18 cellular contexts compared by ENCODE assay signal in genomic region chr20:33896509-33896908, GRCh38.
DNase-seq lines count a peak whose midpoint lies in the region; ATAC-seq and TF ChIP-seq lines count a peak whose summit lies in the region.
"Had no signal": no experiment of that assay in that cellular context is flagged by ENCODE, and none has a peak within 500 bp of the region (broad histone marks: within the 10 kb centered on the region; RNA-seq: fewer than 3 reads in every experiment).

No MANE protein-coding gene starts in this region.

- H3K27ac Mint-ChIP-seq in T-helper 17 cell: peak overlapping the region; percentile 14
- H3K27ac Mint-ChIP-seq: activated CD4-positive, alpha-beta T cell treated with anti-CD3 and anti-CD28 coated beads, Interleukin-2, amount 10 ng/mL, durations not matched to agents 7 days and 5 days; endodermal cell; natural killer cell treated with Interleukin-12 subunit alpha and Interleukin-12 subunit beta and Interleukin-15 and Interleukin-18, amount 100 ng/mL, for 72 hours had no signal

- no peaks in the 10 kb centered on the region for H3K36me3 ChIP-seq in thyroid gland

- no peaks in the 10 kb centered on the region for H3K9me3 ChIP-seq in right cardiac atrium (ENCODE audit: control insufficient read depth, low read length)
- no peaks in the 10 kb centered on the region for H3K9me3 ChIP-seq in T-helper 17 cell (ENCODE audit: control insufficient read depth, low read length, poor library complexity, severe bottlenecking)
- no peaks in the 10 kb centered on the region for H3K9me3 ChIP-seq in thyroid gland

- 64% methylated on average over 4 of the region's 4 CpGs for WGBS in right cardiac atrium
- 35 to 55% methylated on average over 4 of the region's 4 CpGs for WGBS in thyroid gland, 2 donors

- intact Hi-C loops in right cardiac atrium (cut with DNase I) (no loop called here), cardiac septum (cut with DNase I) (no loop called here), thyroid gland (cut with DNase I) (no loop called here), dorsolateral prefrontal cortex (cut with DNase I) (no loop called here)

- ATAC-seq in right cardiac atrium (no peak), T-helper 17 cell (no peak), HG02870 (IDR thresholded peaks at IDR 0.05; ENCODE audit: unreplicated experiment) (no peak)
- ATAC-seq: natural killer cell treated with Interleukin-12 subunit alpha and Interleukin-12 subunit beta and Interleukin-15 and Interleukin-18, amount 100 ng/mL, for 72 hours had no signal

- no peak for TF ChIP-seq CTCF in fibroblast of the aortic adventitia (IDR thresholded peaks at IDR 0.05; ENCODE audit: insufficient read depth, low read length)
- TF ChIP-seq CTCF in thyroid gland (IDR thresholded peaks at IDR 0.05): no peak
- no peak for TF ChIP-seq CTCF in dorsolateral prefrontal cortex (IDR thresholded peaks at IDR 0.05 in 54 of 56, conservative IDR thresholded peaks at IDR 0.05 in 2 of 56; ENCODE audit: low read depth in 1 of 56, partially characterized antibody in 56 of 56)

- H3K27me3 ChIP-seq in right cardiac atrium (ENCODE audit: control insufficient read depth, insufficient read depth): no peaks in the 10 kb centered on the region
- H3K27me3 ChIP-seq in thyroid gland: no peaks in the 10 kb centered on the region
- H3K27me3 ChIP-seq in dorsolateral prefrontal cortex: peaks cover 0 to 13% (median 0%) of the 10 kb centered on the region in 45 donors

- no peak overlapping the region for H3K4me3 Mint-ChIP-seq in T-helper 17 cell
- H3K4me3 Mint-ChIP-seq: activated CD4-positive, alpha-beta T cell treated with anti-CD3 and anti-CD28 coated beads, Interleukin-2, amount 10 ng/mL, durations not matched to agents 7 days and 5 days; central memory CD8-positive, alpha-beta T cell; endodermal cell; natural killer cell treated with Interleukin-12 subunit alpha and Interleukin-12 subunit beta and Interleukin-15 and Interleukin-18, amount 100 ng/mL, for 72 hours had no signal

- H3K27ac ChIP-seq in right cardiac atrium (ENCODE audit: low read length) (no peak overlapping the region), thyroid gland (no peak overlapping the region), dorsolateral prefrontal cortex (no peak overlapping the region)
- H3K27ac ChIP-seq: SK-N-MC had no signal

- peaks cover 2% of the 10 kb centered on the region for H3K36me3 Mint-ChIP-seq in T-helper 17 cell (ENCODE audit: low read depth)
- H3K36me3 Mint-ChIP-seq: natural killer cell treated with Interleukin-12 subunit alpha and Interleukin-12 subunit beta and Interleukin-15 and Interleukin-18, amount 100 ng/mL, for 72 hours had no signal

- H3K4me1 ChIP-seq in right cardiac atrium (ENCODE audit: control insufficient read depth, insufficient read depth, low read length) (peaks cover 2% of the 10 kb centered on the region), thyroid gland (no peaks in the 10 kb centered on the region)

- DNase-seq in right cardiac atrium (peak in 2 of 3 donors; percentile 33 to 61), cardiac septum (ENCODE audit: low spot score) (no peak), T-helper 17 cell (no peak), fibroblast of the aortic adventitia (ENCODE audit: low read depth) (peak; percentile 78), thyroid gland (peak; percentile 50 to 63), dorsolateral prefrontal cortex (no peak), erythroblast (lab: John Stamatoyannopoulos, UW) (no peak)
- DNase-seq: activated CD4-positive, alpha-beta T cell treated with anti-CD3 and anti-CD28 coated beads, Interleukin-2, amount 10 ng/mL, durations not matched to agents 7 days and 5 days; activated naive CD4-positive, alpha-beta T cell treated with Interleukin-2 at 50 U/mL for 16 hours; endodermal cell; glutamatergic neuron; mammary epithelial cell; NCI-H1694; NCI-H510A treated with DMSO at 0.1 percent for 48 hours had no signal

- peaks cover 33% of the 10 kb centered on the region for H3K27me3 Mint-ChIP-seq in T-helper 17 cell

- TF ChIP-seq POLR2A in thyroid gland (IDR thresholded peaks at IDR 0.05) (no peak), erythroblast (IDR thresholded peaks at IDR 0.05; ENCODE audit: low read length) (no peak)

- H3K4me3 ChIP-seq in right cardiac atrium (ENCODE audit: low read length) (no peak overlapping the region), fibroblast of the aortic adventitia (ENCODE audit: low read depth, low read length) (no peak overlapping the region), thyroid gland (replicated peaks in 1 of 3) (no peak overlapping the region), dorsolateral prefrontal cortex (no peak overlapping the region)
- H3K4me3 ChIP-seq: SK-N-MC had no signal

- H3K4me1 Mint-ChIP-seq in T-helper 17 cell: no peaks in the 10 kb centered on the region
- H3K4me1 Mint-ChIP-seq: activated CD4-positive, alpha-beta T cell treated with anti-CD3 and anti-CD28 coated beads, Interleukin-2, amount 10 ng/mL, durations not matched to agents 7 days and 5 days; central memory CD8-positive, alpha-beta T cell; endodermal cell had no signal

Comparison
In these comparisons a context has a peak if more than half of its experiments do, and no peak if none do; other contexts are left out.
1. DNase-seq: peak in right cardiac atrium (2 of 3), fibroblast of the aortic adventitia (single experiment) and thyroid gland (2 of 2); none in cardiac septum (single experiment), T-helper 17 cell (0 of 3), dorsolateral prefrontal cortex (0 of 10) and erythroblast (0 of 2).